Comparison of ENCODE assay signal across 9 cellular contexts in genomic region chr7:99755085-99755484, GRCh38. TPM values are rescaled to one million over a fixed set of nuclear protein-coding genes. Genes with fewer than 3 reads are reported as not detected.
"Had no signal": no experiment of that assay in that cellular context is flagged by ENCODE, and none has a peak within 500 bp of the region (broad histone marks: within the 10 kb centered on the region; RNA-seq: fewer than 3 reads in every experiment).

No MANE protein-coding gene starts in this region.

- FAIRE-seq: G401.6, GM12878, GM12891, GM12892, GM18507, GM19239 had no signal

- DNase-seq: GDM1, GF-D8 had no signal

- ATAC-seq: GM12878 had no signal

- H3K4me3 ChIP-seq: GM12878 had no signal

RNA-seq across cellular contexts. Expression of gene CYP3A7, which starts 20.1 kb away (rescaled TPM):
- total RNA-seq: G401 had no signal

RNA-seq across cellular contexts. Expression of gene CYP3A4, which starts 28.9 kb away (rescaled TPM):
- total RNA-seq: G401 had no signal
